ENCODE assay signal across 18 cellular contexts in genomic region chr19:5032101-5032967, GRCh38.
A peak's percentile ranks its signal among the peaks of the same experiment; 100 is the strongest.
DNase-seq lines count a peak whose midpoint lies in the region; ATAC-seq, FAIRE-seq and TF ChIP-seq lines count a peak whose summit lies in the region.
"Had no signal": no experiment of that assay in that cellular context is flagged by ENCODE, and none has a peak within 500 bp of the region (broad histone marks: within the 10 kb centered on the region; RNA-seq: fewer than 3 reads in every experiment).

No MANE protein-coding gene starts in this region.

- H3K9me3 ChIP-seq in GM23248 (ENCODE audit: low read depth) (no peaks in the 10 kb centered on the region), OCI-LY1 (ENCODE audit: low read length) (no peaks in the 10 kb centered on the region)
- H3K9me3 ChIP-seq: breast epithelium, stomach had no signal

- H3K36me3 ChIP-seq in GM23248 (ENCODE audit: low read depth) = no peaks in the 10 kb centered on the region
- H3K36me3 ChIP-seq in OCI-LY1 (ENCODE audit: insufficient read depth, low read length) = peaks cover 7% of the 10 kb centered on the region; the same call in 1 of the 2 replicates
- H3K36me3 ChIP-seq: breast epithelium had no signal

- H3K9ac ChIP-seq in GM23248 = peak overlapping the region; percentile 37; the same call in 1 of the 2 replicates
- peak overlapping the region; percentile 29; the same call in 1 of the 2 replicates for H3K9ac ChIP-seq in OCI-LY1 (ENCODE audit: low read length)
- H3K9ac ChIP-seq: parathyroid adenoma had no signal

- H3K9me3 Mint-ChIP-seq in nephron progenitor cell = no peaks in the 10 kb centered on the region
- H3K9me3 Mint-ChIP-seq: activated B cell treated with CpG ODN at 0.5 μM for 24 hours, CD14-positive monocyte, T-cell had no signal

- in situ Hi-C loops in GM23248 (cut with MboI) = loop anchor here (10.0 kb wide), 1 partner anchor 228 kb away; no protein-coding TSS in a partner anchor

- DNase-seq in GM23248 (peak; percentile 61), fibroblast of pulmonary artery (ENCODE audit: low read depth) (peak; percentile 21), nephron progenitor cell (peak; percentile 34), globus pallidus (ENCODE audit: low spot score) (no peak), germinal center (ENCODE audit: low spot score) (no peak), GM19239 (ENCODE audit: insufficient read length, low spot score) (no peak), omental fat pad (ENCODE audit: low spot score) (no peak)
- DNase-seq: NCI-H1694 treated with DMSO at 0.1 percent for 48 hours had no signal

- H3K9me2 ChIP-seq in GM23248 (ENCODE audit: insufficient read depth) (no peaks in the 10 kb centered on the region), OCI-LY1 (ENCODE audit: low read depth, low read length) (no peaks in the 10 kb centered on the region)

- H4K20me1 ChIP-seq in GM23248 (ENCODE audit: insufficient read depth) (peaks cover 16% of the 10 kb centered on the region; the same call in 1 of the 2 replicates), OCI-LY1 (ENCODE audit: insufficient read depth, low read length) (no peaks in the 10 kb centered on the region)

- H3K4me3 ChIP-seq in GM23248 (no peak overlapping the region), OCI-LY1 (ENCODE audit: low read depth, low read length, poor library complexity, severe bottlenecking) (no peak overlapping the region), fibroblast of pulmonary artery (replicated peaks; ENCODE audit: low read depth, low read length) (no peak overlapping the region)
- H3K4me3 ChIP-seq: breast epithelium, stomach had no signal

- H3K79me2 ChIP-seq in GM23248 (ENCODE audit: insufficient read depth) (peaks cover 95% of the 10 kb centered on the region), OCI-LY1 (ENCODE audit: insufficient read depth, low read length) (no peaks in the 10 kb centered on the region)

- no peak for ATAC-seq in omental fat pad (ENCODE audit: low FRiP score)

- no peak for TF ChIP-seq CTCF in OCI-LY1 (IDR thresholded peaks at IDR 0.05; ENCODE audit: low read length)
- TF ChIP-seq CTCF in fibroblast of pulmonary artery (IDR thresholded peaks at IDR 0.05; ENCODE audit: low read length, missing control alignments) = no peak
- no peak for TF ChIP-seq CTCF in nephron progenitor cell (IDR thresholded peaks at IDR 0.05)
- TF ChIP-seq CTCF in omental fat pad (IDR thresholded peaks at IDR 0.05) = no peak

- H3F3A ChIP-seq in GM23248 (ENCODE audit: insufficient read depth) = peaks cover 4% of the 10 kb centered on the region; the same call in 1 of the 2 replicates
- H3F3A ChIP-seq in OCI-LY1 (ENCODE audit: insufficient read depth, low read length) = 0 out of 2 replicates have a peak, but pooled peaks cover 3% of the 10 kb centered on the region

- H3K4me2 ChIP-seq in GM23248 (ENCODE audit: unreplicated experiment) (no peak overlapping the region), OCI-LY1 (ENCODE audit: low read length) (peak overlapping the region; percentile 47; the same call in 1 of the 2 replicates)

- 86 to 90% methylated on average over 51 to 52 of the region's 52 CpGs for WGBS in GM23248 (ENCODE audit: low coverage in 1 of 2, low lambda C conversion rate in 2 of 2, missing lambda C conversion rate in 2 of 2), 2 experiments

- H3K36me3 Mint-ChIP-seq in nephron progenitor cell (ENCODE audit: low read depth) = peaks cover 32% of the 10 kb centered on the region
- H3K36me3 Mint-ChIP-seq: activated CD8-positive, alpha-beta memory T cell treated with anti-CD3 and anti-CD28 coated beads, Interleukin-2, amount 10 ng/mL, durations not matched to agents 7 days and 5 days had no signal

- no peak overlapping the region for H3K4me3 Mint-ChIP-seq in nephron progenitor cell
- H3K4me3 Mint-ChIP-seq: activated B cell treated with CpG ODN at 0.5 μM for 24 hours; activated CD8-positive, alpha-beta memory T cell treated with anti-CD3 and anti-CD28 coated beads, Interleukin-2, amount 10 ng/mL, durations not matched to agents 7 days and 5 days; CD14-positive monocyte; T-cell had no signal

- H3K27me3 Mint-ChIP-seq in nephron progenitor cell (ENCODE audit: low read depth, poor library complexity) = no peaks in the 10 kb centered on the region
- H3K27me3 Mint-ChIP-seq: activated B cell treated with CpG ODN at 0.5 μM for 24 hours; activated CD8-positive, alpha-beta memory T cell treated with anti-CD3 and anti-CD28 coated beads, Interleukin-2, amount 10 ng/mL, durations not matched to agents 7 days and 5 days; T-cell had no signal

- H3K27ac Mint-ChIP-seq in nephron progenitor cell = no peak overlapping the region
- H3K27ac Mint-ChIP-seq: activated B cell treated with CpG ODN at 0.5 μM for 24 hours; activated CD8-positive, alpha-beta memory T cell treated with anti-CD3 and anti-CD28 coated beads, Interleukin-2, amount 10 ng/mL, durations not matched to agents 7 days and 5 days; CD14-positive monocyte; T-cell had no signal

- peaks cover 28% of the 10 kb centered on the region for H3K4me1 Mint-ChIP-seq in nephron progenitor cell
- H3K4me1 Mint-ChIP-seq: activated CD8-positive, alpha-beta memory T cell treated with anti-CD3 and anti-CD28 coated beads, Interleukin-2, amount 10 ng/mL, durations not matched to agents 7 days and 5 days had no signal

- FAIRE-seq in GM19239 (lab: Jason Lieb, UNC) = no peak
- FAIRE-seq: RCC 7860 had no signal

- H3K27ac ChIP-seq in GM23248 (no peak overlapping the region), OCI-LY1 (ENCODE audit: low read depth, low read length, poor library complexity, severe bottlenecking) (peak overlapping the region; percentile 52)
- H3K27ac ChIP-seq: breast epithelium, foreskin keratinocyte, parathyroid adenoma, stomach had no signal

- H2AFZ ChIP-seq in GM23248 (no peak overlapping the region), OCI-LY1 (ENCODE audit: low read length) (no peak overlapping the region)
- H2AFZ ChIP-seq: parathyroid adenoma had no signal

- H3K27me3 ChIP-seq in GM23248 (replicated peaks; ENCODE audit: insufficient read depth) (no peaks in the 10 kb centered on the region), OCI-LY1 (ENCODE audit: insufficient read depth, low read length) (no peaks in the 10 kb centered on the region)
- H3K27me3 ChIP-seq: breast epithelium, foreskin keratinocyte, stomach had no signal

- H3K4me1 ChIP-seq in GM23248 (ENCODE audit: insufficient read depth) (peaks cover 19% of the 10 kb centered on the region), OCI-LY1 (ENCODE audit: insufficient read depth, low read length, severe bottlenecking) (peaks cover 27% of the 10 kb centered on the region)

Comparison
In these comparisons a context has a peak if more than half of its experiments do, and no peak if none do; other contexts are left out.
1. DNase-seq: peak in GM23248 (single experiment), fibroblast of pulmonary artery (single experiment) and nephron progenitor cell (single experiment); none in globus pallidus (single experiment), germinal center (single experiment), GM19239 (single experiment) and omental fat pad (single experiment).